Comparison of ENCODE assay signal across 11 cellular contexts in genomic region chr6:90156861-90157260, GRCh38.
A peak's percentile ranks its signal among the peaks of the same experiment; 100 is the strongest.
DNase-seq lines count a peak whose midpoint lies in the region; ATAC-seq, FAIRE-seq and TF ChIP-seq lines count a peak whose summit lies in the region.
"Had no signal": no experiment of that assay in that cellular context is flagged by ENCODE, and none has a peak within 500 bp of the region (broad histone marks: within the 10 kb centered on the region; RNA-seq: fewer than 3 reads in every experiment).

No MANE protein-coding gene starts in this region.

- H3K4me3 ChIP-seq in keratinocyte (ENCODE audit: control insufficient read depth in 2 of 3, extremely low read depth in 1 of 3, insufficient read depth in 2 of 3, low read depth in 1 of 3, low read length in 3 of 3) (no peak overlapping the region), psoas muscle (no peak overlapping the region)
- H3K4me3 ChIP-seq: cardiac muscle cell, GM12878 had no signal

- ATAC-seq in CD4-positive, alpha-beta T cell (ENCODE audit: poor library complexity): peak; percentile 97
- ATAC-seq in psoas muscle: no peak
- ATAC-seq: GM12878 had no signal

- no peaks in the 10 kb centered on the region for H3K27me3 Mint-ChIP-seq in CD4-positive, alpha-beta T cell
- no peaks in the 10 kb centered on the region for H3K27me3 Mint-ChIP-seq in activated T-helper 2 cell treated with anti-CD3 and anti-CD28 coated beads, Interferon-gamma antibody, Interleukin-2, Interleukin-4, amounts not matched to agents 10 μg/mL and 5 μg/mL and 100 μg/mL, durations not matched to agents 14 hours and 24 hours and 36 hours (ENCODE audit: low read depth)

- peak; percentile 15 to 39 (median 27) for DNase-seq in CD4-positive, alpha-beta T cell
- peak; percentile 55 for DNase-seq in RWPE1 (ENCODE audit: low spot score)
- no peak for DNase-seq in activated T-helper 2 cell treated with anti-CD3 and anti-CD28 coated beads, Interferon-gamma antibody, Interleukin-2, Interleukin-4, amounts not matched to agents 10 μg/mL and 5 μg/mL and 100 μg/mL, durations not matched to agents 14 hours and 24 hours and 36 hours (ENCODE audit: low spot score)
- DNase-seq in keratinocyte (ENCODE audit: low read depth, low spot score): no peak
- no peak for DNase-seq in LoVo (ENCODE audit: low spot score)
- no peak for DNase-seq in psoas muscle
- no peak for DNase-seq in DMS 273 (lab: John Stamatoyannopoulos, UW; ENCODE audit: unreplicated experiment)
- DNase-seq in pons (ENCODE audit: low spot score): no peak
- DNase-seq: NCI-H2081 treated with DMSO at 0.1 percent for 48 hours had no signal

- no peak overlapping the region for H2AFZ ChIP-seq in keratinocyte (ENCODE audit: control insufficient read depth, low read length)

- FAIRE-seq in keratinocyte (lab: Jason Lieb, UNC): peak; percentile 89
- FAIRE-seq: GM12878 had no signal

- peak overlapping the region; percentile 84 for H3K27ac Mint-ChIP-seq in CD4-positive, alpha-beta T cell
- H3K27ac Mint-ChIP-seq in activated T-helper 2 cell treated with anti-CD3 and anti-CD28 coated beads, Interferon-gamma antibody, Interleukin-2, Interleukin-4, amounts not matched to agents 10 μg/mL and 5 μg/mL and 100 μg/mL, durations not matched to agents 14 hours and 24 hours and 36 hours: peak overlapping the region; percentile 65

- no peak overlapping the region for H3K9ac ChIP-seq in keratinocyte (ENCODE audit: control insufficient read depth, extremely low read depth, insufficient read depth, low read length)

- no peaks in the 10 kb centered on the region for H3K36me3 Mint-ChIP-seq in CD4-positive, alpha-beta T cell (ENCODE audit: low read depth)
- peaks cover 28% of the 10 kb centered on the region for H3K36me3 Mint-ChIP-seq in activated T-helper 2 cell treated with anti-CD3 and anti-CD28 coated beads, Interferon-gamma antibody, Interleukin-2, Interleukin-4, amounts not matched to agents 10 μg/mL and 5 μg/mL and 100 μg/mL, durations not matched to agents 14 hours and 24 hours and 36 hours (ENCODE audit: low read depth)

- dilution Hi-C loops in keratinocyte (cut with MboI; ENCODE audit: extremely low pct_ligation_motif_present, low sequenced_read_pairs): no loop called here

- H3K4me1 ChIP-seq in keratinocyte (ENCODE audit: control insufficient read depth, extremely low read depth, insufficient read depth, low read length) (peaks cover 9% of the 10 kb centered on the region), psoas muscle (peaks cover 17% of the 10 kb centered on the region)

- no peak overlapping the region for H3K4me2 ChIP-seq in keratinocyte (ENCODE audit: control insufficient read depth, extremely low read depth, insufficient read depth, low read depth, low read length)

- POLR2A ChIA-PET in CD4-positive, alpha-beta T cell (lab: Charles Lee): interaction anchor here (0.8 to 4.5 kb wide), 21 partner anchors 11 to 197 kb away, joined by 3 to 28 read pairs (median 4); no protein-coding TSS in a partner anchor
- POLR2A ChIA-PET in RWPE1 (lab: Yijun Ruan, JAX; ENCODE audit: low non-redundant PET): no interaction called here

- H3K27ac ChIP-seq in CD4-positive, alpha-beta T cell (ENCODE audit: low read depth, low read length): peak overlapping the region; percentile 42
- H3K27ac ChIP-seq in RWPE1 (no peak overlapping the region), keratinocyte (ENCODE audit: control insufficient read depth, insufficient read depth, low read length) (no peak overlapping the region), psoas muscle (no peak overlapping the region)
- H3K27ac ChIP-seq: cardiac muscle cell had no signal

- intact Hi-C loops in CD4-positive, alpha-beta T cell (cut with DNase I, micrococcal nuclease): loop anchor here in 1 of 2 experiments (5.0 kb wide), 1 partner anchor 35 kb away; no protein-coding TSS in a partner anchor
- intact Hi-C loops in activated T-helper 2 cell treated with anti-CD3 and anti-CD28 coated beads, Interferon-gamma antibody, Interleukin-2, Interleukin-4, amounts not matched to agents 10 μg/mL and 5 μg/mL and 100 μg/mL, durations not matched to agents 14 hours and 24 hours and 36 hours (cut with micrococcal nuclease): loop anchor here (2.0 kb wide), 1 partner anchor 18 kb away; no protein-coding TSS in a partner anchor
- intact Hi-C loops in psoas muscle (cut with DNase I): no loop called here

- H3K36me3 ChIP-seq in keratinocyte (ENCODE audit: control insufficient read depth in 2 of 2, extremely low read depth in 1 of 2, insufficient read depth in 2 of 2, low read length in 2 of 2) (no peaks in the 10 kb centered on the region), psoas muscle (ENCODE audit: insufficient read depth in 1 of 2, low read depth in 1 of 2) (no peaks in the 10 kb centered on the region)
- H3K36me3 ChIP-seq: cardiac muscle cell had no signal

- CTCF ChIA-PET in CD4-positive, alpha-beta T cell (lab: Charles Lee): interaction anchor here (0.5 kb wide), 1 partner anchor 15 kb away, joined by 3 read pairs; no protein-coding TSS in a partner anchor
- CTCF ChIA-PET in RWPE1 (lab: Yijun Ruan, JAX): interaction anchor here (0.6 to 0.7 kb wide), 2 partner anchors 21 to 22 kb away, joined by 3 to 8 read pairs; no protein-coding TSS in a partner anchor

- no peaks in the 10 kb centered on the region for H3K79me2 ChIP-seq in keratinocyte (ENCODE audit: control insufficient read depth, insufficient read depth, low read length)

- TF ChIP-seq CTCF in CD4-positive, alpha-beta T cell (IDR thresholded peaks at IDR 0.05): no peak
- TF ChIP-seq CTCF in RWPE1 (conservative IDR thresholded peaks at IDR 0.05; ENCODE audit: low read depth) (no peak), keratinocyte (optimal IDR thresholded peaks at IDR 0.05 in 1 of 3, IDR thresholded peaks at IDR 0.05 in 1 of 3, conservative IDR thresholded peaks at IDR 0.05 in 1 of 3; ENCODE audit: extremely low read depth in 1 of 3, insufficient read depth in 2 of 3, low read length in 3 of 3) (no peak), psoas muscle (IDR thresholded peaks at IDR 0.05) (no peak)

- H3K9me1 ChIP-seq in keratinocyte (ENCODE audit: control insufficient read depth, extremely low read depth, insufficient read depth, low read length): peaks cover 2% of the 10 kb centered on the region

- no peaks in the 10 kb centered on the region for H3K9me3 ChIP-seq in CD4-positive, alpha-beta T cell (ENCODE audit: control insufficient read depth, low read length)
- H3K9me3 ChIP-seq in keratinocyte (ENCODE audit: control insufficient read depth, low read depth, low read length) (no peaks in the 10 kb centered on the region), psoas muscle (no peaks in the 10 kb centered on the region)

- H4K20me1 ChIP-seq in keratinocyte (ENCODE audit: control insufficient read depth, extremely low read depth, insufficient read depth, low read length): no peaks in the 10 kb centered on the region

- no peaks in the 10 kb centered on the region for H3K9me3 Mint-ChIP-seq in CD4-positive, alpha-beta T cell
- no peaks in the 10 kb centered on the region for H3K9me3 Mint-ChIP-seq in activated T-helper 2 cell treated with anti-CD3 and anti-CD28 coated beads, Interferon-gamma antibody, Interleukin-2, Interleukin-4, amounts not matched to agents 10 μg/mL and 5 μg/mL and 100 μg/mL, durations not matched to agents 14 hours and 24 hours and 36 hours

- WGBS in psoas muscle, 3 donors: 81 to 91% (median 82%) methylated on average over 5 of the region's 5 CpGs

- H3K27me3 ChIP-seq in CD4-positive, alpha-beta T cell (ENCODE audit: control insufficient read depth, insufficient read depth, low read length): no peaks in the 10 kb centered on the region
- H3K27me3 ChIP-seq in keratinocyte (ENCODE audit: control insufficient read depth, extremely low read depth, insufficient read depth, low read length): no peaks in the 10 kb centered on the region
- H3K27me3 ChIP-seq in psoas muscle (ENCODE audit: insufficient read depth in 3 of 3, low read length in 2 of 3): no peaks in the 10 kb centered on the region
- H3K27me3 ChIP-seq: cardiac muscle cell had no signal

- peaks cover 79% of the 10 kb centered on the region for H3K4me1 Mint-ChIP-seq in CD4-positive, alpha-beta T cell (ENCODE audit: low read depth)
- H3K4me1 Mint-ChIP-seq in activated T-helper 2 cell treated with anti-CD3 and anti-CD28 coated beads, Interferon-gamma antibody, Interleukin-2, Interleukin-4, amounts not matched to agents 10 μg/mL and 5 μg/mL and 100 μg/mL, durations not matched to agents 14 hours and 24 hours and 36 hours (ENCODE audit: low read depth): peaks cover 62% of the 10 kb centered on the region

- peak overlapping the region; percentile 65 for H3K4me3 Mint-ChIP-seq in CD4-positive, alpha-beta T cell
- H3K4me3 Mint-ChIP-seq in activated T-helper 2 cell treated with anti-CD3 and anti-CD28 coated beads, Interferon-gamma antibody, Interleukin-2, Interleukin-4, amounts not matched to agents 10 μg/mL and 5 μg/mL and 100 μg/mL, durations not matched to agents 14 hours and 24 hours and 36 hours (ENCODE audit: low read depth): peak overlapping the region; percentile 3

Comparison
In these comparisons a context has a peak if more than half of its experiments do, and no peak if none do; other contexts are left out.
1. DNase-seq: peak in CD4-positive, alpha-beta T cell (10 of 10) and RWPE1 (single experiment); none in activated T-helper 2 cell treated with anti-CD3 and anti-CD28 coated beads, Interferon-gamma antibody, Interleukin-2, Interleukin-4, amounts not matched to agents 10 μg/mL and 5 μg/mL and 100 μg/mL, durations not matched to agents 14 hours and 24 hours and 36 hours (single experiment), keratinocyte (single experiment), LoVo (single experiment), psoas muscle (0 of 2), DMS 273 (single experiment) and pons (single experiment).